In genomic region chr1:170854677-170855076, GRCh38 we compare ENCODE assay signal across 29 cellular contexts.
"Had no signal": no experiment of that assay in that cellular context is flagged by ENCODE, and none has a peak within 500 bp of the region (broad histone marks: within the 10 kb centered on the region; RNA-seq: fewer than 3 reads in every experiment).

No MANE protein-coding gene starts in this region.

- H3K9me3 ChIP-seq: left lung, lower lobe of right lung, mucosa of descending colon, pancreas, prostate gland, suprapubic skin, thoracic aorta, tibial nerve, uterus had no signal

- H3K4me1 ChIP-seq: left lung, lower lobe of right lung, pancreas, prostate gland, suprapubic skin, uterus had no signal

- H3K36me3 ChIP-seq: left lung, lower lobe of right lung, pancreas, prostate gland, suprapubic skin, thoracic aorta, tibial nerve, uterus had no signal

- H3K27me3 ChIP-seq: left lung, suprapubic skin, tibial nerve, uterus had no signal

- DNase-seq: hippocampal formation; immature natural killer cell; kidney; left colon; left lung; lower lobe of right lung; mammary epithelial cell; mesenchymal stem cell; midbrain; mucosa of descending colon; naive thymus-derived CD4-positive, alpha-beta T cell; pancreas; posterior cingulate gyrus; retina; right cardiac atrium; stimulated activated CD4-positive, alpha-beta T cell treated with anti-CD3 and anti-CD28 coated beads, Interleukin-12 subunit alpha, Interleukin-12 subunit beta, amount 100 ng/mL, for 4 hours; stimulated activated CD4-positive, alpha-beta T cell treated with anti-CD3 and anti-CD28 coated beads, Interleukin-15, amount 100 ng/mL, for 24 hours; stimulated activated CD4-positive, alpha-beta T cell treated with anti-CD3 and anti-CD28 coated beads, Interleukin-2, amount 100 ng/mL, for 24 hours; stimulated activated CD4-positive, alpha-beta T cell treated with anti-CD3 and anti-CD28 coated beads, Interleukin-4, amount 100 ng/mL, for 24 hours; stimulated activated naive CD4-positive, alpha-beta T cell; uterus had no signal

- ATAC-seq: left colon; left lung; lower lobe of right lung; mucosa of descending colon; naive thymus-derived CD4-positive, alpha-beta T cell; natural killer cell treated with Interleukin-12 subunit alpha and Interleukin-12 subunit beta and Interleukin-15 and Interleukin-18, amount 100 ng/mL, for 72 hours; pancreas; right cardiac atrium; sciatic nerve; stimulated activated effector memory CD8-positive, alpha-beta T cell treated with anti-CD3 and anti-CD28 coated beads, Interleukin-12 subunit alpha, Interleukin-12 subunit beta, amount 100 ng/mL, for 72 hours had no signal

- H3K4me3 ChIP-seq: left lung, lower lobe of right lung, mucosa of descending colon, pancreas, prostate gland, skin epidermis, suprapubic skin, thoracic aorta, tibial nerve, uterus had no signal

- H3K27ac ChIP-seq: left lung, lower lobe of right lung, pancreas, prostate gland, skin epidermis, suprapubic skin, thoracic aorta, tibial nerve, uterus had no signal
